8 cellular contexts compared by ENCODE assay signal in the genomic region with DNA sequence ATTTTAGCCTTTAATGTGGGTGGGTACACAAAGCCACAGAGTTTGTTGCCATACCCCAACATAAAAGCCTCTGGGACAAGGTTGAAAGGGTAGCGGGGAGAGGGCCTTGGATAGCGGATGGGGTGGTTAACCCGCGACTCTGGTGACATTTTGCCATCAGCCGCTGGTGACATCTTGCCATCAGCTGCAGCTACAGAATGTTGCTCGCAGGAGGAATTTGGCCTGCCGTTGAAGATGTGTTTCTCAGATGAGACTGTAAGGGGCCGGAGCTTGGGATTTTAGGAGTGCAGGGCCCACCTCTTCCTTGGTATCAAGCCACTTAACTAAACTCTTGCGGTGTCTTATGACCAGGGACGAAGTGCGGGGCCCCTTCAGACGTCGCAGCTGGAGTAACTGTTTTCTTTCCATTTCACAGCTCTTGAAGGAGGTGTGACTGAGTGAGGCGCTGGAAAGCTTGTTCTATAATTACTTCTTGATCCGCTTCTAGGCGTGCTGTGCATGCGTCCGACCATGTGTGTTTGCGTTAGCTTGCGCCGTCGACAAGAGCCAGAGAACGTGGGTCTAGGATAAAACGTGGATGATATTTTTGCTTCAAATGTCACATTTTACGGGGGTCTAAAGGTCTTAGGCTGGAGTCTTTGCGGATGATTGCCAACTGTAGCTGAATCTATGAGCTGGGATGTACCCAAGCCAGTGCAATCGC. TPM values are rescaled to one million over a fixed set of nuclear protein-coding genes. Genes with fewer than 3 reads are reported as not detected.
DNase-seq lines count a peak whose midpoint lies in the region; ATAC-seq and TF ChIP-seq lines count a peak whose summit lies in the region.

No MANE protein-coding gene starts in this region.

- H3K36me3 ChIP-seq in CD8-positive, alpha-beta T cell (ENCODE audit: insufficient read depth, low read length): no peaks in the 10 kb centered on the region
- H3K36me3 ChIP-seq in OCI-LY1 (ENCODE audit: insufficient read depth, low read length): no peaks in the 10 kb centered on the region

- H3K4me3 Mint-ChIP-seq in CD8-positive, alpha-beta T cell: peak overlapping the region; percentile 72

- peaks cover 14% of the 10 kb centered on the region for H3K4me1 ChIP-seq in CD8-positive, alpha-beta T cell (ENCODE audit: insufficient read depth, low read length)
- peaks cover 11% of the 10 kb centered on the region for H3K4me1 ChIP-seq in OCI-LY1 (ENCODE audit: insufficient read depth, low read length, severe bottlenecking)

- peak overlapping the region; percentile 40; the same call in 1 of the 2 replicates for H3K9ac ChIP-seq in OCI-LY1 (ENCODE audit: low read length)

- H3K9me2 ChIP-seq in OCI-LY1 (ENCODE audit: low read depth, low read length): no peaks in the 10 kb centered on the region

- POLR2A ChIA-PET in CD8-positive, alpha-beta T cell (lab: Charles Lee): interaction anchor here (0.6 kb wide), 1 partner anchor 149 kb away, joined by 3 read pairs; no protein-coding TSS in a partner anchor

- no peaks in the 10 kb centered on the region for H3K27me3 ChIP-seq in CD8-positive, alpha-beta T cell (ENCODE audit: insufficient read depth, low read length)
- no peaks in the 10 kb centered on the region for H3K27me3 ChIP-seq in OCI-LY1 (ENCODE audit: insufficient read depth, low read length)

- intact Hi-C loops in CD8-positive, alpha-beta T cell (cut with DNase I, micrococcal nuclease): loop anchor here (5.0 to 10.0 kb wide), 5 partner anchors 149 to 1203 kb away; partner anchors contain the start of genes CHIC2 (in 1 of the 2) and SGCB (in 1 of the 2)

- H3K9me3 ChIP-seq in CD8-positive, alpha-beta T cell (ENCODE audit: low read length): no peaks in the 10 kb centered on the region
- H3K9me3 ChIP-seq in OCI-LY1 (ENCODE audit: low read length): no peaks in the 10 kb centered on the region

- H3K27ac ChIP-seq in CD8-positive, alpha-beta T cell (ENCODE audit: low read depth, low read length): no peak overlapping the region
- H3K27ac ChIP-seq in OCI-LY1 (ENCODE audit: low read depth, low read length, poor library complexity, severe bottlenecking): no peak overlapping the region

- peak overlapping the region; percentile 76 for H3K4me2 ChIP-seq in OCI-LY1 (ENCODE audit: low read length)

- peaks cover 39% of the 10 kb centered on the region for H3K27me3 Mint-ChIP-seq in CD8-positive, alpha-beta T cell (ENCODE audit: low read depth)

- H4K20me1 ChIP-seq in OCI-LY1 (ENCODE audit: insufficient read depth, low read length): no peaks in the 10 kb centered on the region

- no peaks in the 10 kb centered on the region for H3K9me3 Mint-ChIP-seq in CD8-positive, alpha-beta T cell

- no peak for TF ChIP-seq CTCF in CD8-positive, alpha-beta T cell (IDR thresholded peaks at IDR 0.05)
- TF ChIP-seq CTCF in OCI-LY1 (IDR thresholded peaks at IDR 0.05; ENCODE audit: low read length): no peak
- no peak for TF ChIP-seq CTCF in epithelial cell of esophagus (IDR thresholded peaks at IDR 0.05; ENCODE audit: insufficient read depth, low read depth, low read length, missing control alignments)
- no peak for TF ChIP-seq CTCF in omental fat pad (IDR thresholded peaks at IDR 0.05)

- CTCF ChIA-PET in CD8-positive, alpha-beta T cell (lab: Charles Lee): interaction anchor here (0.5 to 0.7 kb wide), 2 partner anchors 26 to 51 kb away, joined by 3 read pairs; no protein-coding TSS in a partner anchor

- no peaks in the 10 kb centered on the region for H3K36me3 Mint-ChIP-seq in CD8-positive, alpha-beta T cell

- H3K79me2 ChIP-seq in OCI-LY1 (ENCODE audit: insufficient read depth, low read length): no peaks in the 10 kb centered on the region

- 0 out of 2 replicates have a peak overlapping the region, but pooled peaks have one; percentile 43 for H2AFZ ChIP-seq in OCI-LY1 (ENCODE audit: low read length)

- H3F3A ChIP-seq in OCI-LY1 (ENCODE audit: insufficient read depth, low read length): no peaks in the 10 kb centered on the region

- peaks cover 5% of the 10 kb centered on the region for H3K4me1 Mint-ChIP-seq in CD8-positive, alpha-beta T cell (ENCODE audit: low read depth)

- no peak for DNase-seq in CD8-positive, alpha-beta T cell
- DNase-seq in epithelial cell of esophagus (ENCODE audit: low read depth) (no peak), omental fat pad (ENCODE audit: low spot score) (no peak), NCI-H510A (lab: John Stamatoyannopoulos, UW) (no peak)
- DNase-seq in stimulated activated CD4-positive, alpha-beta T cell treated with anti-CD3 and anti-CD28 coated beads, Interleukin-2, amount 100 ng/mL, for 48 hours: no peak
- DNase-seq in stimulated activated CD4-positive, alpha-beta T cell treated with anti-CD3 and anti-CD28 coated beads, Interleukin-4, amount 100 ng/mL, for 4 hours: no peak

- H3K27ac Mint-ChIP-seq in CD8-positive, alpha-beta T cell: no peak overlapping the region

- H3K4me3 ChIP-seq in CD8-positive, alpha-beta T cell (ENCODE audit: low read depth, low read length): peak overlapping the region; percentile 65
- H3K4me3 ChIP-seq in OCI-LY1 (ENCODE audit: low read depth, low read length, poor library complexity, severe bottlenecking): peak overlapping the region; percentile 59
- H3K4me3 ChIP-seq in epithelial cell of esophagus (ENCODE audit: low read length): peak overlapping the region; percentile 53

- no peak for ATAC-seq in CD8-positive, alpha-beta T cell
- ATAC-seq in omental fat pad (ENCODE audit: low FRiP score) (peak; percentile 1), HG03460 (IDR thresholded peaks at IDR 0.05; ENCODE audit: unreplicated experiment) (no peak)

RNA-seq across cellular contexts. Expression of gene RASL11B, which starts 0.8 kb away (rescaled TPM):
- under 1 TPM in 1 of 2 experiments, not detected in 1; 0.64 TPM for total RNA-seq in CD8-positive, alpha-beta T cell
- 1 to 10 TPM in 2 of 4 donors, under 1 TPM in 1, not detected in 1; 0.56 to 1.9 (median 1.7) TPM for total RNA-seq in omental fat pad
